Comparison of ENCODE assay signal across 8 cellular contexts in genomic region chr2:167862787-167863186, GRCh38.
DNase-seq lines count a peak whose midpoint lies in the region; ATAC-seq, FAIRE-seq and TF ChIP-seq lines count a peak whose summit lies in the region.

No MANE protein-coding gene starts in this region.

- H3K4me1 ChIP-seq in foreskin keratinocyte, result no peaks in the 10 kb centered on the region
- no peaks in the 10 kb centered on the region for H3K4me1 ChIP-seq in Karpas-422 (ENCODE audit: low read length)

- H3K9me2 ChIP-seq in Karpas-422 (replicated peaks; ENCODE audit: insufficient read depth, low read length), result no peaks in the 10 kb centered on the region

- ATAC-seq in GM18868 (IDR thresholded peaks at IDR 0.05; ENCODE audit: unreplicated experiment) (peak; percentile 65), foreskin keratinocyte (peak; percentile 97), Right ventricle myocardium inferior (no peak)

- H4K20me1 ChIP-seq in Karpas-422 (ENCODE audit: insufficient read depth, low read depth, low read length), result no peaks in the 10 kb centered on the region

- intact Hi-C loops in dorsolateral prefrontal cortex (cut with DNase I), result no loop called here
- intact Hi-C loops in Right ventricle myocardium inferior (cut with DNase I), result no loop called here

- H3K36me3 ChIP-seq in Karpas-422 (ENCODE audit: insufficient read depth, low read length), result no peaks in the 10 kb centered on the region

- no peak for FAIRE-seq in H54 (lab: Jason Lieb, UNC)

- no peaks in the 10 kb centered on the region for H3K79me2 ChIP-seq in Karpas-422 (ENCODE audit: low read length)

- no peak for TF ChIP-seq POLR2A in H54 (IDR thresholded peaks at IDR 0.05; ENCODE audit: low read depth, low read length)

- H3K9ac ChIP-seq in Karpas-422 (ENCODE audit: low read length), result no peak overlapping the region

- H3K27ac ChIP-seq in foreskin keratinocyte (no peak overlapping the region), dorsolateral prefrontal cortex (no peak overlapping the region), Karpas-422 (ENCODE audit: low read length) (no peak overlapping the region)

- TF ChIP-seq CTCF in foreskin keratinocyte (conservative IDR thresholded peaks at IDR 0.05) (no peak), dorsolateral prefrontal cortex (IDR thresholded peaks at IDR 0.05 in 54 of 56, conservative IDR thresholded peaks at IDR 0.05 in 2 of 56; ENCODE audit: low read depth in 1 of 56, partially characterized antibody in 56 of 56) (no peak)

- H3K9me3 ChIP-seq in Karpas-422 (ENCODE audit: low read length), result no peaks in the 10 kb centered on the region

- H3K4me2 ChIP-seq in Karpas-422 (ENCODE audit: low read depth, low read length, poor library complexity, severe bottlenecking), result no peak overlapping the region

- H2AFZ ChIP-seq in Karpas-422 (ENCODE audit: low read length), result no peak overlapping the region

- no peak overlapping the region for H3K4me3 ChIP-seq in dorsolateral prefrontal cortex
- H3K4me3 ChIP-seq in Karpas-422 (ENCODE audit: low read length), result no peak overlapping the region

- peaks cover 39% of the 10 kb centered on the region for H3K27me3 ChIP-seq in foreskin keratinocyte
- H3K27me3 ChIP-seq in dorsolateral prefrontal cortex, result no peaks in the 10 kb centered on the region
- H3K27me3 ChIP-seq in Karpas-422 (ENCODE audit: low read length), result 0 out of 2 replicates have a peak, but pooled peaks cover 3% of the 10 kb centered on the region

- peak; percentile 11 for DNase-seq in H54 (ENCODE audit: insufficient read length, low spot score)
- DNase-seq in LHCN-M2 (ENCODE audit: low read depth), result peak; percentile 72
- DNase-seq in foreskin keratinocyte, result peak; percentile 49 to 73
- no peak for DNase-seq in dorsolateral prefrontal cortex
- no peak for DNase-seq in Karpas-422
- no peak for DNase-seq in NCI-H2227 (lab: John Stamatoyannopoulos, UW; ENCODE audit: unreplicated experiment)
- DNase-seq in Right ventricle myocardium inferior (ENCODE audit: missing footprints), result no peak

Comparison
In these comparisons a context has a peak if more than half of its experiments do, and no peak if none do; other contexts are left out.
1. DNase-seq: peak in H54 (single experiment), LHCN-M2 (single experiment) and foreskin keratinocyte (2 of 2); none in dorsolateral prefrontal cortex (0 of 10), Karpas-422 (single experiment), NCI-H2227 (single experiment) and Right ventricle myocardium inferior (single experiment).